Comparison of ENCODE assay signal across 1 cellular context in genomic region chr12:13152281-13152680, GRCh38.
TF ChIP-seq lines count a peak whose summit lies in the region.

No MANE protein-coding gene starts in this region.

TF ChIP-seq in H1, 55 proteins besides CTCF, POLR2A, EP300 and RAD21:
- TF ChIP-seq JUND (IDR thresholded peaks at IDR 0.05; ENCODE audit: low read length) (no peak), ZNF274 (IDR thresholded peaks at IDR 0.05; ENCODE audit: borderline replicate concordance, extremely low read depth, low read length) (no peak), NANOG (IDR thresholded peaks at IDR 0.05; ENCODE audit: insufficient read depth, low read depth, low read length, poor library complexity, severe bottlenecking) (no peak), EGR1 (IDR thresholded peaks at IDR 0.05; ENCODE audit: borderline replicate concordance, low read depth, low read length) (no peak), TAF7 (optimal IDR thresholded peaks at IDR 0.05; ENCODE audit: borderline replicate concordance, low read depth, low read length) (no peak), HDAC2 (IDR thresholded peaks at IDR 0.05; ENCODE audit: borderline replicate concordance in 1 of 2, low read depth in 2 of 2, low read length in 2 of 2) (no peak), SUZ12 (IDR thresholded peaks at IDR 0.05; ENCODE audit: low read length) (no peak), SP4 (IDR thresholded peaks at IDR 0.05; ENCODE audit: low read length) (no peak), CHD1 (IDR thresholded peaks at IDR 0.05; ENCODE audit: low read depth, low read length) (no peak), KDM4A (IDR thresholded peaks at IDR 0.05; ENCODE audit: low read depth, low read length, severe bottlenecking) (no peak)
- TF ChIP-seq, protein P1, sequence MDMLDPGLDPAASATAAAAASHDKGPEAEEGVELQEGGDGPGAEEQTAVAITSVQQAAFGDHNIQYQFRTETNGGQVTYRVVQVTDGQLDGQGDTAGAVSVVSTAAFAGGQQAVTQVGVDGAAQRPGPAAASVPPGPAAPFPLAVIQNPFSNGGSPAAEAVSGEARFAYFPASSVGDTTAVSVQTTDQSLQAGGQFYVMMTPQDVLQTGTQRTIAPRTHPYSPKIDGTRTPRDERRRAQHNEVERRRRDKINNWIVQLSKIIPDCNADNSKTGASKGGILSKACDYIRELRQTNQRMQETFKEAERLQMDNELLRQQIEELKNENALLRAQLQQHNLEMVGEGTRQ (IDR thresholded peaks at IDR 0.05; ENCODE audit: low read length) = no peak
- TF ChIP-seq, protein P2, sequence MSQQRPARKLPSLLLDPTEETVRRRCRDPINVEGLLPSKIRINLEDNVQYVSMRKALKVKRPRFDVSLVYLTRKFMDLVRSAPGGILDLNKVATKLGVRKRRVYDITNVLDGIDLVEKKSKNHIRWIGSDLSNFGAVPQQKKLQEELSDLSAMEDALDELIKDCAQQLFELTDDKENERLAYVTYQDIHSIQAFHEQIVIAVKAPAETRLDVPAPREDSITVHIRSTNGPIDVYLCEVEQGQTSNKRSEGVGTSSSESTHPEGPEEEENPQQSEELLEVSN (IDR thresholded peaks at IDR 0.05) = no peak
TF ChIP-seq in H1: peak in this region for 0.
